ENCODE assay signal across 1 cellular context in the genomic region with DNA sequence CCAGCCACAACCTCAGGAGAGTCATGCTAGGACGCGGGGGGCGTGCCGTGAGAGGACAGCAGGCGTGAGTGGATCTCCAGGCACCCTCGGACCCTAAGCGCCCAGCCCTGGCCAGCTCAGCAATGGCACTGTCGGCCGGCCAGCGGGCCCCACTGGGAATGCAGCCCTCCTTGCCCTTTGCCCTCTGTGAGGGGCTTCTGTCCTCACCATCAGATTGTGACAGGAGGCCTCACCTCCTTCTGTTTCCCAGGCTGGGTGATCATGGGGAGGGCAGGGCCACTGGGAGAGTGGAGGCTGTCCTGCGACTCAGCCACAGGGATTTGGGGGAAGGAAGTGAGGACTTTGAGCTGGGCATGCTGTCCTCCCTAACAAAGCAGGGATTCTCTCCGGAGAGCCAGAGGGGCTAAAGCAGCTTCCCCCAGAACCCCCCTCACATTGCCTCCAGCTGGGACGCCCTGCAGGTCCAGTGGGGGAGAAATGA.
TF ChIP-seq lines count a peak whose summit lies in the region.

No MANE protein-coding gene starts in this region.

TF ChIP-seq in HepG2, 621 proteins besides CTCF, POLR2A, EP300 and RAD21 (continued from another document and continues in another):
- TF ChIP-seq ATF7 (IDR thresholded peaks at IDR 0.05) (no peak), ATF7 (CRISPR knock-in tag; IDR thresholded peaks at IDR 0.05) (no peak), RBAK (CRISPR knock-in tag; IDR thresholded peaks at IDR 0.05) (no peak), ZNF556 (CRISPR knock-in tag; IDR thresholded peaks at IDR 0.05; ENCODE audit: borderline replicate concordance) (no peak), HOMEZ (CRISPR knock-in tag; IDR thresholded peaks at IDR 0.05; ENCODE audit: low read depth) (0 out of 2 replicates have a peak, but pooled peaks have one; percentile 13), CREM (IDR thresholded peaks at IDR 0.05) (no peak), CREM (CRISPR knock-in tag; IDR thresholded peaks at IDR 0.05) (no peak), GATAD2A (CRISPR knock-in tag; IDR thresholded peaks at IDR 0.05) (0 out of 2 replicates have a peak, but pooled peaks have one; percentile 23), ZNF251 (CRISPR knock-in tag; IDR thresholded peaks at IDR 0.05) (no peak), ZNF451 (CRISPR knock-in tag; IDR thresholded peaks at IDR 0.05) (no peak), ZNF737 (CRISPR knock-in tag; IDR thresholded peaks at IDR 0.05; ENCODE audit: borderline replicate concordance) (no peak), NR2F6 (IDR thresholded peaks at IDR 0.05) (no peak), NR2F6 (CRISPR knock-in tag; IDR thresholded peaks at IDR 0.05) (peak; percentile 57; the same call in 1 of the 2 replicates), ARID2 (CRISPR knock-in tag; IDR thresholded peaks at IDR 0.05; ENCODE audit: borderline replicate concordance) (no peak), ATAD3A (CRISPR knock-in tag; IDR thresholded peaks at IDR 0.05) (no peak), ZNF264 (CRISPR knock-in tag; IDR thresholded peaks at IDR 0.05) (no peak), ZBTB7B (CRISPR knock-in tag; IDR thresholded peaks at IDR 0.05) (peak; percentile 58; the same call in 1 of the 2 replicates), ZNF678 (CRISPR knock-in tag; IDR thresholded peaks at IDR 0.05) (no peak), BRD4 (CRISPR knock-in tag; IDR thresholded peaks at IDR 0.05) (no peak), PHF21A (CRISPR knock-in tag; IDR thresholded peaks at IDR 0.05) (0 out of 2 replicates have a peak, but pooled peaks have one; percentile 42), ZNF367 (CRISPR knock-in tag; IDR thresholded peaks at IDR 0.05; ENCODE audit: borderline replicate concordance) (no peak), FOXK2 (IDR thresholded peaks at IDR 0.05) (no peak), ZSCAN22 (CRISPR knock-in tag; IDR thresholded peaks at IDR 0.05) (peak; percentile 95), NONO (IDR thresholded peaks at IDR 0.05) (no peak), NONO (CRISPR knock-in tag; conservative IDR thresholded peaks at IDR 0.05) (0 out of 2 replicates have a peak, but pooled peaks have one; percentile 14), EEA1 (CRISPR knock-in tag; IDR thresholded peaks at IDR 0.05; ENCODE audit: borderline replicate concordance) (no peak), MTF1 (CRISPR knock-in tag; IDR thresholded peaks at IDR 0.05) (no peak), ZFP41 (CRISPR knock-in tag; IDR thresholded peaks at IDR 0.05; ENCODE audit: borderline replicate concordance) (no peak), POGK (CRISPR knock-in tag; conservative IDR thresholded peaks at IDR 0.05) (no peak), MAFK (conservative IDR thresholded peaks at IDR 0.05 in 1 of 2, IDR thresholded peaks at IDR 0.05 in 1 of 2; ENCODE audit: low read length in 2 of 2) (no peak), HMG20A (CRISPR knock-in tag; IDR thresholded peaks at IDR 0.05; ENCODE audit: borderline replicate concordance) (no peak), ZNF20 (CRISPR knock-in tag; IDR thresholded peaks at IDR 0.05) (no peak), ZNF296 (CRISPR knock-in tag; conservative IDR thresholded peaks at IDR 0.05) (no peak), RARG (CRISPR knock-in tag; IDR thresholded peaks at IDR 0.05; ENCODE audit: low read depth) (no peak), ZNF746 (CRISPR knock-in tag; IDR thresholded peaks at IDR 0.05) (no peak), SSRP1 (CRISPR knock-in tag; IDR thresholded peaks at IDR 0.05) (no peak), ZNF282 (IDR thresholded peaks at IDR 0.05; ENCODE audit: partially characterized antibody) (no peak), ZNF143 (CRISPR knock-in tag; IDR thresholded peaks at IDR 0.05) (no peak), BHLHE40 (IDR thresholded peaks at IDR 0.05; ENCODE audit: low read length) (no peak), ETV6 (CRISPR knock-in tag; conservative IDR thresholded peaks at IDR 0.05) (no peak), ZNF496 (CRISPR knock-in tag; IDR thresholded peaks at IDR 0.05; ENCODE audit: insufficient replicate concordance) (no peak), RELA (CRISPR knock-in tag; IDR thresholded peaks at IDR 0.05) (no peak), ZFY (CRISPR knock-in tag; IDR thresholded peaks at IDR 0.05) (peak; percentile 18; the same call in 1 of the 2 replicates), ZBTB2 (CRISPR knock-in tag; IDR thresholded peaks at IDR 0.05; ENCODE audit: low read depth) (no peak), SP2 (CRISPR knock-in tag; IDR thresholded peaks at IDR 0.05) (no peak), NPAS2 (CRISPR knock-in tag; IDR thresholded peaks at IDR 0.05; ENCODE audit: borderline replicate concordance) (no peak), ARHGAP35 (CRISPR knock-in tag; IDR thresholded peaks at IDR 0.05; ENCODE audit: borderline replicate concordance) (no peak), MAZ (IDR thresholded peaks at IDR 0.05; ENCODE audit: borderline replicate concordance, low read depth, low read length) (no peak), MAZ (CRISPR knock-in tag; IDR thresholded peaks at IDR 0.05; ENCODE audit: low read depth) (no peak), TCF7L2 (IDR thresholded peaks at IDR 0.05; ENCODE audit: low read depth, low read length) (no peak), ZNF768 (CRISPR knock-in tag; IDR thresholded peaks at IDR 0.05) (no peak), NFKB2 (CRISPR knock-in tag; IDR thresholded peaks at IDR 0.05; ENCODE audit: borderline replicate concordance) (no peak; the same call in 1 of the 2 replicates), KDM6A (CRISPR knock-in tag; IDR thresholded peaks at IDR 0.05; ENCODE audit: low read depth) (no peak), ZNF274 (CRISPR knock-in tag; IDR thresholded peaks at IDR 0.05) (no peak), SMYD3 (CRISPR knock-in tag; IDR thresholded peaks at IDR 0.05) (no peak), ZNF549 (CRISPR knock-in tag; IDR thresholded peaks at IDR 0.05) (no peak), ZNF75D (CRISPR knock-in tag; IDR thresholded peaks at IDR 0.05; ENCODE audit: borderline replicate concordance) (no peak), PAX8 (CRISPR knock-in tag; IDR thresholded peaks at IDR 0.05; ENCODE audit: borderline replicate concordance) (no peak)
- TF ChIP-seq, protein P1, sequence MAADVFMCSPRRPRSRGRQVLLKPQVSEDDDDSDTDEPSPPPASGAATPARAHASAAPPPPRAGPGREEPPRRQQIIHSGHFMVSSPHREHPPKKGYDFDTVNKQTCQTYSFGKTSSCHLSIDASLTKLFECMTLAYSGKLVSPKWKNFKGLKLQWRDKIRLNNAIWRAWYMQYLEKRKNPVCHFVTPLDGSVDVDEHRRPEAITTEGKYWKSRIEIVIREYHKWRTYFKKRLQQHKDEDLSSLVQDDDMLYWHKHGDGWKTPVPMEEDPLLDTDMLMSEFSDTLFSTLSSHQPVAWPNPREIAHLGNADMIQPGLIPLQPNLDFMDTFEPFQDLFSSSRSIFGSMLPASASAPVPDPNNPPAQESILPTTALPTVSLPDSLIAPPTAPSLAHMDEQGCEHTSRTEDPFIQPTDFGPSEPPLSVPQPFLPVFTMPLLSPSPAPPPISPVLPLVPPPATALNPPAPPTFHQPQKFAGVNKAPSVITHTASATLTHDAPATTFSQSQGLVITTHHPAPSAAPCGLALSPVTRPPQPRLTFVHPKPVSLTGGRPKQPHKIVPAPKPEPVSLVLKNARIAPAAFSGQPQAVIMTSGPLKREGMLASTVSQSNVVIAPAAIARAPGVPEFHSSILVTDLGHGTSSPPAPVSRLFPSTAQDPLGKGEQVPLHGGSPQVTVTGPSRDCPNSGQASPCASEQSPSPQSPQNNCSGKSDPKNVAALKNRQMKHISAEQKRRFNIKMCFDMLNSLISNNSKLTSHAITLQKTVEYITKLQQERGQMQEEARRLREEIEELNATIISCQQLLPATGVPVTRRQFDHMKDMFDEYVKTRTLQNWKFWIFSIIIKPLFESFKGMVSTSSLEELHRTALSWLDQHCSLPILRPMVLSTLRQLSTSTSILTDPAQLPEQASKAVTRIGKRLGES (CRISPR knock-in tag; IDR thresholded peaks at IDR 0.05; ENCODE audit: borderline replicate concordance), result no peak
- TF ChIP-seq, protein P2, sequence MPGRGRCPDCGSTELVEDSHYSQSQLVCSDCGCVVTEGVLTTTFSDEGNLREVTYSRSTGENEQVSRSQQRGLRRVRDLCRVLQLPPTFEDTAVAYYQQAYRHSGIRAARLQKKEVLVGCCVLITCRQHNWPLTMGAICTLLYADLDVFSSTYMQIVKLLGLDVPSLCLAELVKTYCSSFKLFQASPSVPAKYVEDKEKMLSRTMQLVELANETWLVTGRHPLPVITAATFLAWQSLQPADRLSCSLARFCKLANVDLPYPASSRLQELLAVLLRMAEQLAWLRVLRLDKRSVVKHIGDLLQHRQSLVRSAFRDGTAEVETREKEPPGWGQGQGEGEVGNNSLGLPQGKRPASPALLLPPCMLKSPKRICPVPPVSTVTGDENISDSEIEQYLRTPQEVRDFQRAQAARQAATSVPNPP (CRISPR knock-in tag; IDR thresholded peaks at IDR 0.05), result no peak
- TF ChIP-seq, protein P3, sequence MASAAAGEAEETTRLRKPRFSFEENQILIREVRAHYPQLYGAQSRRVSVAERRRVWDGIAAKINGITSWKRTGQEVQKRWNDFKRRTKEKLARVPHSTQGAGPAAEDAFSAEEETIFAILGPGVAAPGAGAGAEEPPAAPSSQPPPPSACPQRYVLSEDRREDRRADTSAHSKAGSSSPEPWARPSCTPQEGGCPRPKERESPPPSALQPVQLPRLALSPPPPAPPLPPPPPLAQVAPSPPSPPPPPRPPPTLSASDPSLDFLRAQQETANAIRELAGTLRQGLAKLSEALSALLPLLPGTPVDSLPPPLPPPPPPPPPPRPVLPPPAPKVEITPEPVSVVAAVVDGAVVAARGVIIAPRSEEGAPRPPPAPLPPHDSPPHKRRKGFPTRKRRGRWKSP (CRISPR knock-in tag; IDR thresholded peaks at IDR 0.05), result no peak
- TF ChIP-seq, protein P4, sequence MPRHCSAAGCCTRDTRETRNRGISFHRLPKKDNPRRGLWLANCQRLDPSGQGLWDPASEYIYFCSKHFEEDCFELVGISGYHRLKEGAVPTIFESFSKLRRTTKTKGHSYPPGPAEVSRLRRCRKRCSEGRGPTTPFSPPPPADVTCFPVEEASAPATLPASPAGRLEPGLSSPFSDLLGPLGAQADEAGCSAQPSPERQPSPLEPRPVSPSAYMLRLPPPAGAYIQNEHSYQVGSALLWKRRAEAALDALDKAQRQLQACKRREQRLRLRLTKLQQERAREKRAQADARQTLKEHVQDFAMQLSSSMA (CRISPR knock-in tag; IDR thresholded peaks at IDR 0.05), result no peak
